Comparison of ENCODE assay signal across 8 cellular contexts in genomic region chr15:24316326-24316725, GRCh38.
DNase-seq lines count a peak whose midpoint lies in the region; ATAC-seq, FAIRE-seq and TF ChIP-seq lines count a peak whose summit lies in the region.
"Not testable (repeated sequence)": the region's sequence is repeated elsewhere in the genome, so short reads cannot be mapped to it uniquely, and the experiment has no call there.

No MANE protein-coding gene starts in this region.

- not testable (repeated sequence) for H3K27me3 ChIP-seq in RWPE2 (ENCODE audit: insufficient read depth, poor library complexity, severe bottlenecking); bronchial epithelial cell (ENCODE audit: control insufficient read depth, insufficient read depth, low read length); foreskin keratinocyte

- FAIRE-seq in bronchial epithelial cell (lab: Jason Lieb, UNC) = peak; percentile 47

- H3K4me1 ChIP-seq in RWPE2 (ENCODE audit: insufficient read depth, poor library complexity, severe bottlenecking) = peaks cover 25% of the 10 kb centered on the region
- H3K4me1 ChIP-seq in foreskin keratinocyte = not testable (repeated sequence)

- H3K9me3 ChIP-seq in RWPE2 (ENCODE audit: severe bottlenecking) = not testable (repeated sequence)

- H3K4me3 ChIP-seq in NB4 (ENCODE audit: low read depth, low read length); RWPE2 (ENCODE audit: severe bottlenecking); bronchial epithelial cell (ENCODE audit: low read depth, low read length); epithelial cell of esophagus (ENCODE audit: low read length): not testable (repeated sequence)

- not testable (repeated sequence) for TF ChIP-seq CTCF in NB4 (IDR thresholded peaks at IDR 0.05; ENCODE audit: low read depth, low read length); RWPE2 (IDR thresholded peaks at IDR 0.05; ENCODE audit: poor library complexity, severe bottlenecking); bronchial epithelial cell (IDR thresholded peaks at IDR 0.05; ENCODE audit: insufficient read depth, low read length, severe bottlenecking); epithelial cell of esophagus (IDR thresholded peaks at IDR 0.05; ENCODE audit: insufficient read depth, low read depth, low read length, missing control alignments); foreskin keratinocyte (conservative IDR thresholded peaks at IDR 0.05)

- DNase-seq in HT1080 (ENCODE audit: low read depth) (peak; percentile 9), NB4 (ENCODE audit: low read depth) (peak; percentile 0), OCI-M1 (lab: John Stamatoyannopoulos, UW) (peak; percentile 26), bronchial epithelial cell (ENCODE audit: low read depth) (peak; percentile 54), epithelial cell of esophagus (ENCODE audit: low read depth) (peak; percentile 52)
- DNase-seq in RWPE2 (ENCODE audit: low spot score); foreskin keratinocyte: not testable (repeated sequence)

- TF ChIP-seq POLR2A in NB4 (IDR thresholded peaks at IDR 0.05; ENCODE audit: extremely low read depth, insufficient read length) = not testable (repeated sequence)

- ATAC-seq in RWPE2 (ENCODE audit: low read depth) (peak; percentile 79), esophagus mucosa (peak; percentile 58), foreskin keratinocyte (peak; percentile 63)

- H3K27ac ChIP-seq in RWPE2 (ENCODE audit: poor library complexity, severe bottlenecking) = peak overlapping the region; percentile 88
- H3K27ac ChIP-seq in foreskin keratinocyte = not testable (repeated sequence)

- H3K36me3 ChIP-seq in RWPE2 (ENCODE audit: low read depth); bronchial epithelial cell (ENCODE audit: control insufficient read depth, insufficient read depth, low read length): not testable (repeated sequence)
